24 cellular contexts compared by ENCODE assay signal in genomic region chr3:116254535-116254934, GRCh38.
DNase-seq lines count a peak whose midpoint lies in the region; ATAC-seq, FAIRE-seq and TF ChIP-seq lines count a peak whose summit lies in the region.
"Had no signal": no experiment of that assay in that cellular context is flagged by ENCODE, and none has a peak within 500 bp of the region (broad histone marks: within the 10 kb centered on the region; RNA-seq: fewer than 3 reads in every experiment).

No MANE protein-coding gene starts in this region.

- H3K4me1 ChIP-seq in gastroesophageal sphincter (no peaks in the 10 kb centered on the region), muscle layer of duodenum (ENCODE audit: control insufficient read depth in 1 of 2, insufficient read depth in 2 of 2, low read length in 2 of 2) (peaks cover 0 to 7% of the 10 kb centered on the region in 2 donors)
- H3K4me1 ChIP-seq: A549 had no signal

- H3K4me3 ChIP-seq in SK-N-MC (no peak overlapping the region), gastroesophageal sphincter (no peak overlapping the region), muscle layer of duodenum (ENCODE audit: low read depth in 1 of 2, low read length in 2 of 2) (no peak overlapping the region)
- H3K4me3 ChIP-seq: A549, GM23338 had no signal

- no peak for TF ChIP-seq EP300 in gastroesophageal sphincter (IDR thresholded peaks at IDR 0.05)

- H3K36me3 ChIP-seq in SK-N-MC (ENCODE audit: insufficient read depth, low read length) (no peaks in the 10 kb centered on the region), gastroesophageal sphincter (no peaks in the 10 kb centered on the region), muscle layer of duodenum (ENCODE audit: control insufficient read depth in 1 of 2, insufficient read depth in 2 of 2, low read length in 2 of 2) (no peaks in the 10 kb centered on the region)

- no peaks in the 10 kb centered on the region for H3K27me3 ChIP-seq in gastroesophageal sphincter
- no peaks in the 10 kb centered on the region for H3K27me3 ChIP-seq in muscle layer of duodenum (ENCODE audit: low read depth, low read length)

- WGBS in gastroesophageal sphincter (ENCODE audit: low coverage in 1 of 2), 2 donors = 51 to 75% methylated on average over 1 to 3 of the region's 3 CpGs

- FAIRE-seq in G401.6 (lab: Jason Lieb, UNC) = peak; percentile 83
- FAIRE-seq: A549, GM12891, GM18507 had no signal

- H3K9me3 ChIP-seq in SK-N-MC (ENCODE audit: low read depth, low read length) (no peaks in the 10 kb centered on the region), gastroesophageal sphincter (no peaks in the 10 kb centered on the region), muscle layer of duodenum (ENCODE audit: control insufficient read depth in 1 of 2, low read length in 2 of 2) (no peaks in the 10 kb centered on the region)
- H3K9me3 ChIP-seq: A549 had no signal

- H3K27ac ChIP-seq in SK-N-MC = peak overlapping the region; percentile 95
- no peak overlapping the region for H3K27ac ChIP-seq in gastroesophageal sphincter
- peak overlapping the region; percentile 27 for H3K27ac ChIP-seq in muscle layer of duodenum (ENCODE audit: low read length)
- H3K27ac ChIP-seq: A549, KMS-11, RWPE1 had no signal

- DNase-seq in SK-N-MC (ENCODE audit: low read depth, low spot score) (no peak), HuH-7.5 (ENCODE audit: low spot score) (no peak), ureter (ENCODE audit: low spot score) (no peak), HPDE6-E6E7 (ENCODE audit: extremely low spot score) (no peak)
- no peak for DNase-seq in activated T-helper 1 cell treated with anti-CD3 and anti-CD28 coated beads, Interleukin-12 subunit alpha, Interleukin-12 subunit beta, Interleukin-2, Interleukin-4 antibody, amounts not matched to agents 30 ng/mL and 10 ng/mL and 1 ng/mL, durations not matched to agents 14 hours and 24 hours and 36 hours (ENCODE audit: low spot score)
- DNase-seq: C1 segment of cervical spinal cord, DMS79 treated with DMSO at 0.1 percent for 48 hours, GDM1, NCI-H1436, NCI-H2029 treated with DMSO at 0.1 percent for 48 hours, NCI-H2171 treated with DMSO at 0.1 percent for 48 hours, NCI-H510A, NCI-H82, PC-3 had no signal

- no peak for TF ChIP-seq POLR2A in gastroesophageal sphincter (IDR thresholded peaks at IDR 0.05)

- intact Hi-C loops in activated T-helper 1 cell treated with anti-CD3 and anti-CD28 coated beads, Interleukin-12 subunit alpha, Interleukin-12 subunit beta, Interleukin-2, Interleukin-4 antibody, amounts not matched to agents 30 ng/mL and 10 ng/mL and 1 ng/mL, durations not matched to agents 14 hours and 24 hours and 36 hours (cut with micrococcal nuclease) = no loop called here

- no peaks in the 10 kb centered on the region for H3K36me3 Mint-ChIP-seq in activated T-helper 1 cell treated with anti-CD3 and anti-CD28 coated beads, Interleukin-12 subunit alpha, Interleukin-12 subunit beta, Interleukin-2, Interleukin-4 antibody, amounts not matched to agents 30 ng/mL and 10 ng/mL and 1 ng/mL, durations not matched to agents 14 hours and 24 hours and 36 hours (ENCODE audit: low read depth)

- H3K4me1 Mint-ChIP-seq in activated T-helper 1 cell treated with anti-CD3 and anti-CD28 coated beads, Interleukin-12 subunit alpha, Interleukin-12 subunit beta, Interleukin-2, Interleukin-4 antibody, amounts not matched to agents 30 ng/mL and 10 ng/mL and 1 ng/mL, durations not matched to agents 14 hours and 24 hours and 36 hours (ENCODE audit: low read depth) = no peaks in the 10 kb centered on the region

- no peak overlapping the region for H3K27ac Mint-ChIP-seq in activated T-helper 1 cell treated with anti-CD3 and anti-CD28 coated beads, Interleukin-12 subunit alpha, Interleukin-12 subunit beta, Interleukin-2, Interleukin-4 antibody, amounts not matched to agents 30 ng/mL and 10 ng/mL and 1 ng/mL, durations not matched to agents 14 hours and 24 hours and 36 hours
- H3K27ac Mint-ChIP-seq: GM23338 had no signal

- H3K27me3 Mint-ChIP-seq in activated T-helper 1 cell treated with anti-CD3 and anti-CD28 coated beads, Interleukin-12 subunit alpha, Interleukin-12 subunit beta, Interleukin-2, Interleukin-4 antibody, amounts not matched to agents 30 ng/mL and 10 ng/mL and 1 ng/mL, durations not matched to agents 14 hours and 24 hours and 36 hours (ENCODE audit: insufficient read depth) = no peaks in the 10 kb centered on the region

- no peaks in the 10 kb centered on the region for H3K9me3 Mint-ChIP-seq in activated T-helper 1 cell treated with anti-CD3 and anti-CD28 coated beads, Interleukin-12 subunit alpha, Interleukin-12 subunit beta, Interleukin-2, Interleukin-4 antibody, amounts not matched to agents 30 ng/mL and 10 ng/mL and 1 ng/mL, durations not matched to agents 14 hours and 24 hours and 36 hours
- H3K9me3 Mint-ChIP-seq: GM23338 had no signal

- H3K4me3 Mint-ChIP-seq in activated T-helper 1 cell treated with anti-CD3 and anti-CD28 coated beads, Interleukin-12 subunit alpha, Interleukin-12 subunit beta, Interleukin-2, Interleukin-4 antibody, amounts not matched to agents 30 ng/mL and 10 ng/mL and 1 ng/mL, durations not matched to agents 14 hours and 24 hours and 36 hours = no peak overlapping the region
- H3K4me3 Mint-ChIP-seq: GM23338 had no signal

- peak; percentile 37 for ATAC-seq in gastroesophageal sphincter
- ATAC-seq: A549, GM23338, HCT116, PC-3 had no signal

- TF ChIP-seq CTCF in gastroesophageal sphincter (IDR thresholded peaks at IDR 0.05) = no peak

- no peak overlapping the region for H3K9ac ChIP-seq in SK-N-MC (ENCODE audit: insufficient read length)
- H3K9ac ChIP-seq: KMS-11 had no signal

Comparison
In these comparisons a context has a peak if more than half of its experiments do, and no peak if none do; other contexts are left out.
1. H3K27ac ChIP-seq: peak in SK-N-MC (single experiment) and muscle layer of duodenum (single experiment); none in gastroesophageal sphincter (0 of 4).